In genomic region chr5:97967292-97967691, GRCh38 we compare ENCODE assay signal across 22 cellular contexts.
DNase-seq lines count a peak whose midpoint lies in the region; ATAC-seq and TF ChIP-seq lines count a peak whose summit lies in the region.
"Had no signal": no experiment of that assay in that cellular context is flagged by ENCODE, and none has a peak within 500 bp of the region (broad histone marks: within the 10 kb centered on the region; RNA-seq: fewer than 3 reads in every experiment).

No MANE protein-coding gene starts in this region.

- peak; percentile 45; the same call in 2 of the 3 replicates for ATAC-seq in SK-N-SH treated with all-trans-retinoic acid at 6 μM for 48 hours
- ATAC-seq: GM12878 had no signal

- DNase-seq in G401 (ENCODE audit: low spot score) (peak; percentile 40), SK-N-DZ (ENCODE audit: low spot score) (peak; percentile 90), cerebellar cortex (ENCODE audit: low spot score) (peak; percentile 32), GM19238 (ENCODE audit: insufficient read length, low spot score) (no peak), NCI-H2081 treated with DMSO at 0.1 percent for 48 hours (lab: John Stamatoyannopoulos, UW) (no peak), inferior parietal cortex (ENCODE audit: extremely low spot score) (no peak)
- DNase-seq: 8988T; ACHN; BE2C; C1 segment of cervical spinal cord; CD4-positive, alpha-beta memory T cell; CD4-positive, CD25-positive, alpha-beta regulatory T cell; CD8-positive, alpha-beta memory T cell; COR-L47; DMS 273 treated with DMSO at 0.1 percent for 48 hours; DMS153; DMS53; DMS79; DND-41; EL had no signal

- in situ Hi-C loops in G401 (cut with HindIII; ENCODE audit: low sequenced_read_pairs) = no loop called here

TF ChIP-seq in SK-N-SH treated with all-trans-retinoic acid at 6 μM for 48 hours, 23 proteins besides CTCF, POLR2A, EP300 and RAD21:
- TF ChIP-seq ZC3H10 (CRISPR knock-in tag; IDR thresholded peaks at IDR 0.05) = no peak
- peak; percentile 33; the same call in 1 of the 2 replicates for TF ChIP-seq ISL1 (CRISPR knock-in tag; IDR thresholded peaks at IDR 0.05)

Comparison
In these comparisons a context has a peak if more than half of its experiments do, and no peak if none do; other contexts are left out.
1. DNase-seq: peak in G401 (single experiment), SK-N-DZ (single experiment) and cerebellar cortex (single experiment); none in GM19238 (single experiment), NCI-H2081 treated with DMSO at 0.1 percent for 48 hours (single experiment) and inferior parietal cortex (single experiment).